ENCODE assay signal across 23 cellular contexts in genomic region chr4:156638332-156638731, GRCh38.
DNase-seq lines count a peak whose midpoint lies in the region; ATAC-seq and TF ChIP-seq lines count a peak whose summit lies in the region.
"Had no signal": no experiment of that assay in that cellular context is flagged by ENCODE, and none has a peak within 500 bp of the region (broad histone marks: within the 10 kb centered on the region; RNA-seq: fewer than 3 reads in every experiment).

No MANE protein-coding gene starts in this region.

- whole genome bisulfite sequencing in upper lobe of left lung, 2 donors, result 47% methylated on average over 5 of the region's 5 CpGs

- H3K27me3 ChIP-seq in ACC112 (ENCODE audit: insufficient read depth, low read length) (no peaks in the 10 kb centered on the region), upper lobe of left lung (no peaks in the 10 kb centered on the region), lower lobe of right lung (ENCODE audit: low read depth) (no peaks in the 10 kb centered on the region)
- H3K27me3 ChIP-seq: neutrophil, transverse colon had no signal

- H2AFZ ChIP-seq in ACC112 (ENCODE audit: low read length, unreplicated experiment), result peak overlapping the region; percentile 83

- TF ChIP-seq CTCF in cardiac fibroblast (IDR thresholded peaks at IDR 0.05; ENCODE audit: low read depth, low read length) (no peak), upper lobe of left lung (IDR thresholded peaks at IDR 0.05) (no peak), lower lobe of right lung (IDR thresholded peaks at IDR 0.05) (no peak)

- TF ChIP-seq EP300 in upper lobe of left lung (IDR thresholded peaks at IDR 0.05), result no peak

- H3K4me3 ChIP-seq in ACC112 (ENCODE audit: low read depth, low read length) (peak overlapping the region; percentile 34), cardiac fibroblast (replicated peaks in 1 of 2; ENCODE audit: low read depth in 2 of 2, low read length in 2 of 2) (no peak overlapping the region), upper lobe of left lung (no peak overlapping the region), lower lobe of right lung (no peak overlapping the region)
- H3K4me3 ChIP-seq: transverse colon had no signal

- H3K4me1 ChIP-seq in ACC112 (ENCODE audit: control insufficient read depth, insufficient read depth, low read length, unreplicated experiment) (peaks cover 21% of the 10 kb centered on the region), upper lobe of left lung (no peaks in the 10 kb centered on the region), lower lobe of right lung (no peaks in the 10 kb centered on the region)
- H3K4me1 ChIP-seq: transverse colon had no signal

- TF ChIP-seq POLR2A in upper lobe of left lung (IDR thresholded peaks at IDR 0.05), result no peak

- no peak for ATAC-seq in upper lobe of left lung (ENCODE audit: low FRiP score in 2 of 2)
- ATAC-seq in lower lobe of right lung, result no peak
- ATAC-seq: activated naive CD4-positive, alpha-beta T cell treated with anti-CD3 and anti-CD28 coated beads, Interleukin-2, amount 50 U/mL, for 72 hours; activated T-cell treated with anti-CD3 and anti-CD28 coated beads, Interleukin-2, amount 50 U/mL, for 72 hours; CD8-positive, alpha-beta T cell; stimulated activated naive CD8-positive, alpha-beta T cell treated with anti-CD3 and anti-CD28 coated beads, Interleukin-15, Interleukin-2, amounts not matched to agents 100 U/mL and 50 U/mL, for 24 hours had no signal

- H3K79me2 ChIP-seq in ACC112 (ENCODE audit: control insufficient read depth, insufficient read depth, low read length, unreplicated experiment), result no peaks in the 10 kb centered on the region

- H3K9me3 ChIP-seq in upper lobe of left lung (no peaks in the 10 kb centered on the region), lower lobe of right lung (no peaks in the 10 kb centered on the region)
- H3K9me3 ChIP-seq: neutrophil, transverse colon had no signal

- H3K27ac ChIP-seq in ACC112 (ENCODE audit: low read depth, low read length), result peak overlapping the region; percentile 39
- no peak overlapping the region for H3K27ac ChIP-seq in upper lobe of left lung
- H3K27ac ChIP-seq in lower lobe of right lung, result no peak overlapping the region
- H3K27ac ChIP-seq: neutrophil, transverse colon had no signal

- intact Hi-C loops in posterior vena cava (cut with DNase I) (no loop called here), lower lobe of right lung (cut with DNase I) (no loop called here)

- DNase-seq in LHCN-M2 (ENCODE audit: low read depth) (peak; percentile 32), cardiac fibroblast (ENCODE audit: low read depth in 2 of 2) (peak; percentile 67 to 78), islet precursor cell (peak; percentile 53), upper lobe of left lung (no peak), posterior vena cava (ENCODE audit: low spot score) (no peak), lower lobe of right lung (no peak), NCI-H146 treated with DMSO at 0.1 percent for 48 hours (lab: John Stamatoyannopoulos, UW; ENCODE audit: unreplicated experiment) (no peak)
- DNase-seq: activated CD4-positive, CD25-positive, alpha-beta regulatory T cell; activated CD8-positive, alpha-beta memory T cell treated with anti-CD3 and anti-CD28 coated beads for 24 hours; activated T-cell treated with anti-CD3 and anti-CD28 coated beads, Interleukin-2, amount 50 U/mL, for 72 hours; caudate nucleus; CD8-positive, alpha-beta T cell; DMS79; effector memory CD4-positive, alpha-beta T cell; midbrain; NCI-H1930; NCI-H526 treated with DMSO at 0.1 percent for 48 hours; SIG-M5; stimulated activated naive CD8-positive, alpha-beta T cell treated with anti-CD3 and anti-CD28 coated beads, Interleukin-15, Interleukin-2, amounts not matched to agents 100 U/mL and 50 U/mL, for 24 hours; transverse colon had no signal

- no peaks in the 10 kb centered on the region for H3K36me3 ChIP-seq in ACC112 (ENCODE audit: insufficient read depth, low read length)
- H3K36me3 ChIP-seq in upper lobe of left lung, result no peaks in the 10 kb centered on the region
- H3K36me3 ChIP-seq in lower lobe of right lung, result no peaks in the 10 kb centered on the region
- H3K36me3 ChIP-seq: neutrophil, transverse colon had no signal

Comparison
In these comparisons a context has a peak if more than half of its experiments do, and no peak if none do; other contexts are left out.
1. DNase-seq: peak in LHCN-M2 (single experiment), cardiac fibroblast (2 of 2) and islet precursor cell (single experiment); none in upper lobe of left lung (0 of 2), posterior vena cava (single experiment), lower lobe of right lung (single experiment) and NCI-H146 treated with DMSO at 0.1 percent for 48 hours (single experiment).